ENCODE assay signal across 8 cellular contexts in the genomic region with DNA sequence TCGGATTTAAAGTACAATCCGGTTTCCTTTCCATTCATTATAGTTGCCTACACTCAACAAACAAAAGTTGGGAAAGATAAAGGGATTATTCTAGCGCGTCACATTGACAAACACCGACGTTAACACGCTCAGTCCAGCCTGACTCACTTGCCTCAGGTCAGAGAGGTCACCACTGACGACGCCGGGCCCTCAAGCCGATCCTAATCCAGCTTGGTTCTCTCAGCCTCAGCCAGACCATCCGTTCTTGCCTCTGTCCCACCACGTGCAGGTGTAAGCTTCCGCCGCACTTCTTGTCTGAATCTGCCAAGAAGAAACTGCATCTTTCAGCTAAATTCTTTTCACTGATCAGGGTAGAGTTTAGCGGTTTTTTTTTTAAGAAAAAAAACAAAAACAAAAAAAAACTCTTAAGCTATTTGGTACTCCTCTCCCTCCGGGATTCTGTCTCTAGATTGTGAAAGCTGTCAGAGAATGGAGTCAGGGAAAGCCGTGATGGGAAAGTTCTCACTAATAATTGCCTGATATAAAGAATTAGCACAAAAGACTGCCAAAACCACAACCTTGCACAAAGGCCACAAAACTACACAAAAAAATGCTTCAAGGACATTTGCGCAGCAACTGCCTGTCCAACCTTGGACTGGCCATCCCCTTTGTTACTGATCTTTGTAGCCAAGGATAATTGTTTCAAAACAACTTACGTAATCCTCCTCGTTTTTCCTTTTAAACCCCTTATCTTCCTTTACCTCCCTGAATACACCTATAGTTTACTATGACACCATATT. TPM values are rescaled to one million over a fixed set of nuclear protein-coding genes. Genes with fewer than 3 reads are reported as not detected.
A peak's percentile ranks its signal among the peaks of the same experiment; 100 is the strongest.
DNase-seq lines count a peak whose midpoint lies in the region; ATAC-seq, FAIRE-seq and TF ChIP-seq lines count a peak whose summit lies in the region.

No MANE protein-coding gene starts in this region.

- H3K27me3 ChIP-seq in H7 (ENCODE audit: control insufficient read depth, insufficient read depth, low read length) = peaks cover 2% of the 10 kb centered on the region; the same call in 1 of the 2 replicates

- TF ChIP-seq POLR2A in A549 (IDR thresholded peaks at IDR 0.05; ENCODE audit: low read length) = no peak

- H3K27me3 Mint-ChIP-seq in effector memory CD8-positive, alpha-beta T cell = no peaks in the 10 kb centered on the region
- H3K27me3 Mint-ChIP-seq in stimulated activated naive CD8-positive, alpha-beta T cell treated with anti-CD3 and anti-CD28 coated beads, Interleukin-15, Interleukin-2, amounts not matched to agents 100 ng/mL and 50 ng/mL, for 24 hours = no peaks in the 10 kb centered on the region

- H3K4me1 ChIP-seq in A549 = peaks cover 18% of the 10 kb centered on the region

- CTCF ChIA-PET in A549 (lab: Yijun Ruan, JAX) = interaction anchor here (1.1 to 1.3 kb wide), 2 partner anchors 768 to 805 kb away, joined by 3 read pairs; no protein-coding TSS in a partner anchor

- peaks cover 12% of the 10 kb centered on the region for H3K36me3 Mint-ChIP-seq in effector memory CD8-positive, alpha-beta T cell (ENCODE audit: insufficient read depth)
- peaks cover 4% of the 10 kb centered on the region for H3K36me3 Mint-ChIP-seq in stimulated activated naive CD8-positive, alpha-beta T cell treated with anti-CD3 and anti-CD28 coated beads, Interleukin-15, Interleukin-2, amounts not matched to agents 100 ng/mL and 50 ng/mL, for 24 hours (ENCODE audit: low read depth)

- H3K4me3 Mint-ChIP-seq in effector memory CD8-positive, alpha-beta T cell = peak overlapping the region; percentile 66 to 75
- H3K4me3 Mint-ChIP-seq in stimulated activated naive CD8-positive, alpha-beta T cell treated with anti-CD3 and anti-CD28 coated beads, Interleukin-15, Interleukin-2, amounts not matched to agents 100 ng/mL and 50 ng/mL, for 24 hours = peak overlapping the region; percentile 87

- DNase-seq in A549 (ENCODE audit: low read depth in 1 of 2, low spot score in 1 of 2) (peak; percentile 60 to 78), H7 (peak; percentile 66), SKM-1 (lab: John Stamatoyannopoulos, UW; ENCODE audit: unreplicated experiment) (peak; percentile 15), medulla oblongata (ENCODE audit: extremely low spot score) (peak; percentile 56)
- no peak for DNase-seq in effector memory CD8-positive, alpha-beta T cell

- no peak for TF ChIP-seq EP300 in A549 (IDR thresholded peaks at IDR 0.05)

- ATAC-seq in A549 (peak; percentile 49 to 79; a peak in 5 of 6 replicates), HG03135 (IDR thresholded peaks at IDR 0.05; ENCODE audit: unreplicated experiment) (no peak), HG02981 (IDR thresholded peaks at IDR 0.05; ENCODE audit: unreplicated experiment) (no peak)
- ATAC-seq in effector memory CD8-positive, alpha-beta T cell (replicated peaks) = no peak

- TF ChIP-seq RAD21 in A549 (conservative IDR thresholded peaks at IDR 0.05 in 1 of 2, IDR thresholded peaks at IDR 0.05 in 1 of 2) = no peak

- no peaks in the 10 kb centered on the region for H3K9me3 Mint-ChIP-seq in effector memory CD8-positive, alpha-beta T cell
- no peaks in the 10 kb centered on the region for H3K9me3 Mint-ChIP-seq in stimulated activated naive CD8-positive, alpha-beta T cell treated with anti-CD3 and anti-CD28 coated beads, Interleukin-15, Interleukin-2, amounts not matched to agents 100 ng/mL and 50 ng/mL, for 24 hours

- H3K36me3 ChIP-seq in H7 (replicated peaks; ENCODE audit: control insufficient read depth, insufficient read depth, low read length) = no peaks in the 10 kb centered on the region

- WGBS in A549 (ENCODE audit: missing lambda C conversion rate) = 39% methylated on average over 21 of the region's 21 CpGs

- no peak for FAIRE-seq in A549 (lab: Jason Lieb, UNC)

- H3K27ac ChIP-seq in A549 = peak overlapping the region; percentile 96 to 99

- H3K27ac Mint-ChIP-seq in effector memory CD8-positive, alpha-beta T cell = peak overlapping the region; percentile 27 to 47
- H3K27ac Mint-ChIP-seq in stimulated activated naive CD8-positive, alpha-beta T cell treated with anti-CD3 and anti-CD28 coated beads, Interleukin-15, Interleukin-2, amounts not matched to agents 100 ng/mL and 50 ng/mL, for 24 hours = peak overlapping the region; percentile 92

- no peak for TF ChIP-seq CTCF in A549 (IDR thresholded peaks at IDR 0.05)

- H3K4me1 Mint-ChIP-seq in effector memory CD8-positive, alpha-beta T cell (ENCODE audit: low read depth in 2 of 2) = peaks cover 11 to 16% of the 10 kb centered on the region in 2 donors
- H3K4me1 Mint-ChIP-seq in stimulated activated naive CD8-positive, alpha-beta T cell treated with anti-CD3 and anti-CD28 coated beads, Interleukin-15, Interleukin-2, amounts not matched to agents 100 ng/mL and 50 ng/mL, for 24 hours (ENCODE audit: low read depth) = peaks cover 32% of the 10 kb centered on the region

- no peaks in the 10 kb centered on the region for H3K9me3 ChIP-seq in A549

- H3K4me3 ChIP-seq in A549 = peak overlapping the region; percentile 77
- peak overlapping the region; percentile 90 for H3K4me3 ChIP-seq in H7 (ENCODE audit: insufficient read depth, low read depth, low read length)

- H3K4me2 ChIP-seq in A549 = peak overlapping the region; percentile 94

- POLR2A ChIA-PET in A549 (lab: Yijun Ruan, JAX) = interaction anchor here (1.1 to 1.2 kb wide), 2 partner anchors 16 to 26 kb away, joined by 3 to 7 read pairs; a partner anchor contains a TSS

TF ChIP-seq in A549, 52 proteins besides CTCF, POLR2A, EP300 and RAD21:
- TF ChIP-seq FOSL2 (IDR thresholded peaks at IDR 0.05) (no peak), FOSL2 (CRISPR knock-in tag; IDR thresholded peaks at IDR 0.05) (peak; percentile 33; the same call in 1 of the 2 replicates), TFCP2L1 (CRISPR knock-in tag; IDR thresholded peaks at IDR 0.05) (no peak)

RNA-seq across cellular contexts. Expression of a gene that starts 1.2 kb away (rescaled TPM):
- 29.3 and 29.6 TPM in 2 replicates for polyA plus RNA-seq in A549 (2011; rRNA removed)
- 13.5 and 14.0 TPM in 2 replicates for polyA plus RNA-seq in A549 (2012; cell fraction: cytosol; rRNA removed)
- polyA plus RNA-seq in A549 (2012; cell fraction: nucleus; rRNA removed) = 6.0 and 11.1 TPM in 2 replicates
- 21.9 to 23.3 TPM (median 22.6 TPM) in 3 replicates for polyA plus RNA-seq in A549 (2017; fragmentation: RNase III; extraction: RNeasy Plus Mini Kit Qiagen cat#74134 plus additional on column Dnase treatment)
- polyA minus RNA-seq in A549 (2011; rRNA and poly(A)+ RNA removed) = 9.1 and 9.2 TPM in 2 replicates
- 19.9 and 22.1 TPM in 2 replicates for total RNA-seq in H7 (2014; rRNA removed; shearing (Covaris generic))

RNA-seq across cellular contexts. Expression of a gene that starts 23.5 kb away (rescaled TPM):
- polyA plus RNA-seq in A549 (2011; rRNA removed) (14.8 and 17.3 TPM in 2 replicates), A549 (2017; fragmentation: RNase III; extraction: RNeasy Plus Mini Kit Qiagen cat#74134 plus additional on column Dnase treatment) (11.2 to 14.1 TPM (median 13.1 TPM) in 3 replicates)
- polyA plus RNA-seq in A549 (2012; cell fraction: cytosol; rRNA removed) = 3.4 and 4.6 TPM in 2 replicates
- polyA plus RNA-seq in A549 (2012; cell fraction: nucleus; rRNA removed) = 3.0 and 3.1 TPM in 2 replicates
- 3.6 and 3.7 TPM in 2 replicates for polyA minus RNA-seq in A549 (2011; rRNA and poly(A)+ RNA removed)
- total RNA-seq in H7 (2014; rRNA removed; shearing (Covaris generic)) = 34.0 and 34.8 TPM in 2 replicates

RNA-seq across cellular contexts. Expression of a gene that starts 23.6 kb away (rescaled TPM):
- polyA plus RNA-seq in A549 (2011; rRNA removed) (31.4 and 36.1 TPM in 2 replicates), A549 (2017; fragmentation: RNase III; extraction: RNeasy Plus Mini Kit Qiagen cat#74134 plus additional on column Dnase treatment) (16.5 to 19.1 TPM (median 18.9 TPM) in 3 replicates)
- 16.9 and 17.5 TPM in 2 replicates for polyA plus RNA-seq in A549 (2012; cell fraction: cytosol; rRNA removed)
- 183 and 193 TPM in 2 replicates for polyA plus RNA-seq in A549 (2012; cell fraction: nucleus; rRNA removed)
- 31.8 and 43.5 TPM in 2 replicates for polyA minus RNA-seq in A549 (2011; rRNA and poly(A)+ RNA removed)
- 45.4 and 64.0 TPM in 2 replicates for total RNA-seq in H7 (2014; rRNA removed; shearing (Covaris generic))

RNA-seq across cellular contexts. Expression of a gene that starts 25.9 kb away (rescaled TPM):
- polyA plus RNA-seq in A549 (2011; rRNA removed) (0.85 and 2.0 TPM in 2 replicates), A549 (2017; fragmentation: RNase III; extraction: RNeasy Plus Mini Kit Qiagen cat#74134 plus additional on column Dnase treatment) (1.1 to 1.4 TPM (median 1.1 TPM) in 3 replicates)
- 0.58 and 0.69 TPM in 2 replicates for polyA plus RNA-seq in A549 (2012; cell fraction: cytosol; rRNA removed)
- polyA plus RNA-seq in A549 (2012; cell fraction: nucleus; rRNA removed) = 0.25 and 0.83 TPM in 2 replicates
- polyA minus RNA-seq in A549 (2011; rRNA and poly(A)+ RNA removed) = 0.21 and 0.78 TPM in 2 replicates
- total RNA-seq in H7 (2014; rRNA removed; shearing (Covaris generic)) = 1.3 and 1.7 TPM in 2 replicates

RNA-seq across cellular contexts. Expression of a gene that starts 26.0 kb away (rescaled TPM):
- 22.5 and 22.8 TPM in 2 replicates for polyA plus RNA-seq in A549 (2011; rRNA removed)
- 13.8 and 17.8 TPM in 2 replicates for polyA plus RNA-seq in A549 (2012; cell fraction: cytosol; rRNA removed)
- 39.1 and 46.4 TPM in 2 replicates for polyA plus RNA-seq in A549 (2012; cell fraction: nucleus; rRNA removed)
- polyA plus RNA-seq in A549 (2017; fragmentation: RNase III; extraction: RNeasy Plus Mini Kit Qiagen cat#74134 plus additional on column Dnase treatment) = 7.7 to 9.2 TPM (median 8.5 TPM) in 3 replicates
- 11.8 and 13.1 TPM in 2 replicates for polyA minus RNA-seq in A549 (2011; rRNA and poly(A)+ RNA removed)
- 13.4 and 22.9 TPM in 2 replicates for total RNA-seq in H7 (2014; rRNA removed; shearing (Covaris generic))

Comparison
In these comparisons a context has a peak if more than half of its experiments do, and no peak if none do; other contexts are left out.
1. ATAC-seq: peak in A549 (2 of 2); none in effector memory CD8-positive, alpha-beta T cell (single experiment), HG03135 (single experiment) and HG02981 (single experiment).
2. DNase-seq: peak in A549 (2 of 2), H7 (single experiment), SKM-1 (single experiment) and medulla oblongata (single experiment); none in effector memory CD8-positive, alpha-beta T cell (0 of 3).